ENCODE assay signal across 8 cellular contexts in the genomic region with DNA sequence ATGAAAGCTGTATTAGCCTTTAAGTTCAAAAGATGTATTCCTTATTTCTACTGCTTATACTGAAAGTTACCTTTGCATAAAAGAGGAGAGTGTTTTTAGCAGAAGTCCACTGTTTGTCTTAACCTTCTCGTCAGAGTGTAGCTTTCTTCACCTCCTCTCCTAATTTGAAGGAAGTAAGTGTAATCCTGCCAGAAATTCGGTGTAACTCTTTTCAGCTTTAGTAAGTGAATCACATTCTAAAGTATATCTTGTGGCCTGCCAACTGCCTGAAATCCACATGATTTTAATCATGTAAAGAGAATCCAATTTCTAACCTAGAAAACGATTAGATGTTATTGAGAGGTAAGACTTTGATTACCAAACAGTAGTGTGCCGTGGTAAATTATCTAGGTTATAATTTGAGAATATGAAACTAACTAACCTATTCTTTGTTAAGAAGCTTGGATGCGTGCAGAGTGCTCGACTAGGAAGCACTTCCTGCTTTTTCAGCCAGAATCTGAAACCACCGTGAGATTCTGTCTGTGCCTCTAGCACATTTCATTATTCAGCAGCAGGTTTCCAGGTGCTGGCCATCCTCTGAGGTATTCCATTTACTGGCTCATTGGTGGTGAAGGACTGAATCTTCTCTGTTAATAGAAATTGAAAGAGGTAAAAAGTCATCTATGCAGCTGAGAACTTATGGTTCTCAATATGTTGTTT. TPM values are rescaled to one million over a fixed set of nuclear protein-coding genes. Genes with fewer than 3 reads are reported as not detected.
A peak's percentile ranks its signal among the peaks of the same experiment; 100 is the strongest.
DNase-seq lines count a peak whose midpoint lies in the region; ATAC-seq and TF ChIP-seq lines count a peak whose summit lies in the region.

No MANE protein-coding gene starts in this region.

- no peak for TF ChIP-seq CTCF in osteocyte (IDR thresholded peaks at IDR 0.05)
- TF ChIP-seq CTCF in transverse colon (IDR thresholded peaks at IDR 0.05) = no peak

- no peaks in the 10 kb centered on the region for H3K9me3 Mint-ChIP-seq in activated T-helper 1 cell treated with anti-CD3 and anti-CD28 coated beads, Interleukin-12 subunit alpha, Interleukin-12 subunit beta, Interleukin-2, Interleukin-4 antibody, amounts not matched to agents 30 ng/mL and 10 ng/mL and 1 ng/mL, durations not matched to agents 14 hours and 24 hours and 36 hours
- no peaks in the 10 kb centered on the region for H3K9me3 Mint-ChIP-seq in osteocyte (ENCODE audit: unreplicated experiment)

- peak; percentile 32 for ATAC-seq in HG03095 (IDR thresholded peaks at IDR 0.05; ENCODE audit: unreplicated experiment)

- in situ Hi-C loops in transverse colon (cut with MboI; ENCODE audit: low pct_ligation_motif_present in 1 of 4, low pct_unique_long_range_greater_than_20kb in 1 of 4, low sequenced_read_pairs in 3 of 4) = no loop called here

- H3K9me3 ChIP-seq in transverse colon = no peaks in the 10 kb centered on the region

- intact Hi-C loops in activated T-helper 1 cell treated with anti-CD3 and anti-CD28 coated beads, Interleukin-12 subunit alpha, Interleukin-12 subunit beta, Interleukin-2, Interleukin-4 antibody, amounts not matched to agents 30 ng/mL and 10 ng/mL and 1 ng/mL, durations not matched to agents 14 hours and 24 hours and 36 hours (cut with micrococcal nuclease) = loop anchor here (1.0 kb wide), 1 partner anchor 10 kb away; no protein-coding TSS in a partner anchor
- intact Hi-C loops in transverse colon (cut with DNase I; ENCODE audit: low total_unique reads) = no loop called here

- peaks cover 56% of the 10 kb centered on the region for H3K36me3 Mint-ChIP-seq in activated T-helper 1 cell treated with anti-CD3 and anti-CD28 coated beads, Interleukin-12 subunit alpha, Interleukin-12 subunit beta, Interleukin-2, Interleukin-4 antibody, amounts not matched to agents 30 ng/mL and 10 ng/mL and 1 ng/mL, durations not matched to agents 14 hours and 24 hours and 36 hours (ENCODE audit: low read depth)
- H3K36me3 Mint-ChIP-seq in osteocyte (ENCODE audit: unreplicated experiment) = peaks cover 47% of the 10 kb centered on the region

- no peaks in the 10 kb centered on the region for H3K27me3 ChIP-seq in transverse colon

- no peak for TF ChIP-seq POLR2A in transverse colon (IDR thresholded peaks at IDR 0.05)

- peak overlapping the region in 2 of 4 donors; percentile 7 to 25 for H3K27ac ChIP-seq in transverse colon

- peaks cover 0 to 9% (median 2%) of the 10 kb centered on the region in 4 donors for H3K4me1 ChIP-seq in transverse colon

- H3K27me3 Mint-ChIP-seq in activated T-helper 1 cell treated with anti-CD3 and anti-CD28 coated beads, Interleukin-12 subunit alpha, Interleukin-12 subunit beta, Interleukin-2, Interleukin-4 antibody, amounts not matched to agents 30 ng/mL and 10 ng/mL and 1 ng/mL, durations not matched to agents 14 hours and 24 hours and 36 hours (ENCODE audit: insufficient read depth) = no peaks in the 10 kb centered on the region
- no peaks in the 10 kb centered on the region for H3K27me3 Mint-ChIP-seq in osteocyte (ENCODE audit: unreplicated experiment)

- no peak overlapping the region for H3K4me3 ChIP-seq in transverse colon

- TF ChIP-seq EP300 in transverse colon (IDR thresholded peaks at IDR 0.05; ENCODE audit: low read depth) = no peak

- peaks cover 0 to 25% (median 9%) of the 10 kb centered on the region in 4 donors for H3K36me3 ChIP-seq in transverse colon

- WGBS in transverse colon (ENCODE audit: low coverage in 1 of 2), 2 donors = 53 to 64% methylated on average over 7 of the region's 7 CpGs

- peak overlapping the region; percentile 26 for H3K4me3 Mint-ChIP-seq in activated T-helper 1 cell treated with anti-CD3 and anti-CD28 coated beads, Interleukin-12 subunit alpha, Interleukin-12 subunit beta, Interleukin-2, Interleukin-4 antibody, amounts not matched to agents 30 ng/mL and 10 ng/mL and 1 ng/mL, durations not matched to agents 14 hours and 24 hours and 36 hours
- no peak overlapping the region for H3K4me3 Mint-ChIP-seq in osteocyte (ENCODE audit: unreplicated experiment)

- DNase-seq in NOMO-1 (lab: John Stamatoyannopoulos, UW; ENCODE audit: unreplicated experiment in 2 of 2) (peak; percentile 54 to 72), NOMO-1 treated with dmso at 0.1 percent for 144 hours (lab: John Stamatoyannopoulos, UW; ENCODE audit: unreplicated experiment) (no peak), osteocyte (ENCODE audit: extremely low spot score, unreplicated experiment) (no peak), transverse colon (no peak), DMS114 treated with DMSO at 0.1 percent for 48 hours (lab: John Stamatoyannopoulos, UW; ENCODE audit: unreplicated experiment) (no peak), NCI-H1930 (lab: John Stamatoyannopoulos, UW) (no peak)
- DNase-seq in activated T-helper 1 cell treated with anti-CD3 and anti-CD28 coated beads, Interleukin-12 subunit alpha, Interleukin-12 subunit beta, Interleukin-2, Interleukin-4 antibody, amounts not matched to agents 30 ng/mL and 10 ng/mL and 1 ng/mL, durations not matched to agents 14 hours and 24 hours and 36 hours (ENCODE audit: low spot score) = no peak

- H3K27ac Mint-ChIP-seq in activated T-helper 1 cell treated with anti-CD3 and anti-CD28 coated beads, Interleukin-12 subunit alpha, Interleukin-12 subunit beta, Interleukin-2, Interleukin-4 antibody, amounts not matched to agents 30 ng/mL and 10 ng/mL and 1 ng/mL, durations not matched to agents 14 hours and 24 hours and 36 hours = peak overlapping the region; percentile 46
- peak overlapping the region; percentile 57 for H3K27ac Mint-ChIP-seq in osteocyte (ENCODE audit: unreplicated experiment)

- peaks cover 55% of the 10 kb centered on the region for H3K4me1 Mint-ChIP-seq in activated T-helper 1 cell treated with anti-CD3 and anti-CD28 coated beads, Interleukin-12 subunit alpha, Interleukin-12 subunit beta, Interleukin-2, Interleukin-4 antibody, amounts not matched to agents 30 ng/mL and 10 ng/mL and 1 ng/mL, durations not matched to agents 14 hours and 24 hours and 36 hours (ENCODE audit: low read depth)
- peaks cover 8% of the 10 kb centered on the region for H3K4me1 Mint-ChIP-seq in osteocyte (ENCODE audit: unreplicated experiment)

RNA-seq across cellular contexts. Expression of gene GYG1, which starts 7.5 kb away (rescaled TPM):
- 33.6 and 34.1 TPM in 2 replicates for total RNA-seq in activated T-helper 1 cell treated with anti-CD3 and anti-CD28 coated beads, Interleukin-12 subunit alpha, Interleukin-12 subunit beta, Interleukin-2, Interleukin-4 antibody, amounts not matched to agents 30 ng/mL and 10 ng/mL and 1 ng/mL, durations not matched to agents 14 hours and 24 hours and 36 hours
- 43.0 and 46.8 TPM in 2 replicates for total RNA-seq in osteocyte
- 10 to 100 TPM; 19.8 to 89.8 (median 35.3) TPM for total RNA-seq in transverse colon

Comparison
In these comparisons a context has a peak if more than half of its experiments do, and no peak if none do; other contexts are left out.
1. DNase-seq: peak in NOMO-1 (2 of 2); none in NOMO-1 treated with dmso at 0.1 percent for 144 hours (single experiment), activated T-helper 1 cell treated with anti-CD3 and anti-CD28 coated beads, Interleukin-12 subunit alpha, Interleukin-12 subunit beta, Interleukin-2, Interleukin-4 antibody, amounts not matched to agents 30 ng/mL and 10 ng/mL and 1 ng/mL, durations not matched to agents 14 hours and 24 hours and 36 hours (single experiment), osteocyte (single experiment), transverse colon (single experiment), DMS114 treated with DMSO at 0.1 percent for 48 hours (single experiment) and NCI-H1930 (0 of 2).